ENCODE assay signal across 8 cellular contexts in genomic region chr18:10455726-10456453, GRCh38. TPM values are rescaled to one million over a fixed set of nuclear protein-coding genes. Genes with fewer than 3 reads are reported as not detected.
A peak's percentile ranks its signal among the peaks of the same experiment; 100 is the strongest.
DNase-seq lines count a peak whose midpoint lies in the region; ATAC-seq and TF ChIP-seq lines count a peak whose summit lies in the region.

No MANE protein-coding gene starts in this region.

- peak overlapping the region; percentile 93 for H3K27ac Mint-ChIP-seq in nephron progenitor cell
- H3K27ac Mint-ChIP-seq in effector memory CD8-positive, alpha-beta T cell, result no peak overlapping the region

- H3K4me3 ChIP-seq in A673 (ENCODE audit: low read depth, low read length, poor library complexity, severe bottlenecking) (peak overlapping the region; percentile 73), ectodermal cell (ENCODE audit: insufficient read depth, low read depth, low read length) (peak overlapping the region; percentile 76)

- POLR2A ChIA-PET in A673 (lab: Charles Lee; ENCODE audit: low non-redundant PET), result interaction anchor here (0.8 kb wide), 1 partner anchor 14 kb away, joined by 3 read pairs; no protein-coding TSS in a partner anchor

- H3K4me1 ChIP-seq in A673 (ENCODE audit: insufficient read depth, low read length, poor library complexity, severe bottlenecking), result peaks cover 45% of the 10 kb centered on the region
- H3K4me1 ChIP-seq in ectodermal cell (ENCODE audit: control insufficient read depth, insufficient read depth, low read length), result peaks cover 7% of the 10 kb centered on the region

- H3K4me3 Mint-ChIP-seq in nephron progenitor cell, result peak overlapping the region; percentile 93
- H3K4me3 Mint-ChIP-seq in effector memory CD8-positive, alpha-beta T cell, result no peak overlapping the region

- H3K27ac ChIP-seq in A673 (ENCODE audit: low read depth, low read length, poor library complexity, severe bottlenecking) (peak overlapping the region; percentile 99), ectodermal cell (ENCODE audit: insufficient read depth, low read depth, low read length, poor library complexity, severe bottlenecking) (no peak overlapping the region)

- H3K4me1 Mint-ChIP-seq in nephron progenitor cell, result peaks cover 65% of the 10 kb centered on the region
- no peaks in the 10 kb centered on the region for H3K4me1 Mint-ChIP-seq in effector memory CD8-positive, alpha-beta T cell (ENCODE audit: low read depth in 2 of 2)

- H3K36me3 ChIP-seq in A673 (ENCODE audit: insufficient read depth, low read length, poor library complexity, severe bottlenecking) (peaks cover 45% of the 10 kb centered on the region), ectodermal cell (ENCODE audit: control insufficient read depth, insufficient read depth, low read length) (no peaks in the 10 kb centered on the region)

- no peaks in the 10 kb centered on the region for H3K9me3 ChIP-seq in A673 (ENCODE audit: low read depth, low read length, poor library complexity, severe bottlenecking)
- H3K9me3 ChIP-seq in ectodermal cell (ENCODE audit: control insufficient read depth, low read length), result no peaks in the 10 kb centered on the region

- DNase-seq in A673 (ENCODE audit: low spot score) (no peak), NCI-H1417 treated with DMSO at 0.1 percent for 48 hours (lab: John Stamatoyannopoulos, UW) (peak; percentile 30), nephron progenitor cell (no peak), superior temporal gyrus (ENCODE audit: extremely low spot score) (no peak)
- no peak for DNase-seq in effector memory CD8-positive, alpha-beta T cell

- H3K27me3 ChIP-seq in A673 (replicated peaks; ENCODE audit: insufficient read depth, low read depth, low read length, poor library complexity), result no peaks in the 10 kb centered on the region
- H3K27me3 ChIP-seq in ectodermal cell (ENCODE audit: control insufficient read depth, insufficient read depth, low read length, poor library complexity, severe bottlenecking), result peaks cover 30% of the 10 kb centered on the region

- no peak for ATAC-seq in GM19324 (IDR thresholded peaks at IDR 0.05; ENCODE audit: low FRiP score, unreplicated experiment)
- no peak for ATAC-seq in HG02763 (IDR thresholded peaks at IDR 0.05; ENCODE audit: unreplicated experiment)
- no peak for ATAC-seq in effector memory CD8-positive, alpha-beta T cell (replicated peaks)

- CTCF ChIA-PET in A673 (lab: Charles Lee), result no interaction called here

- WGBS in ectodermal cell, 2 experiments, result 22 to 24% methylated on average over 16 of the region's 16 CpGs

- no peaks in the 10 kb centered on the region for H3K9me3 Mint-ChIP-seq in nephron progenitor cell
- H3K9me3 Mint-ChIP-seq in effector memory CD8-positive, alpha-beta T cell, result no peaks in the 10 kb centered on the region

- intact Hi-C loops in A673 (cut with micrococcal nuclease; ENCODE audit: unreplicated experiment), result loop anchor here (2.0 to 10.0 kb wide), 3 partner anchors 51 to 485 kb away; no protein-coding TSS in a partner anchor

- TF ChIP-seq CTCF in A673 (conservative IDR thresholded peaks at IDR 0.05; ENCODE audit: low read depth, low read length) (no peak), nephron progenitor cell (IDR thresholded peaks at IDR 0.05) (no peak)

- no peaks in the 10 kb centered on the region for H3K27me3 Mint-ChIP-seq in nephron progenitor cell (ENCODE audit: low read depth, poor library complexity)
- H3K27me3 Mint-ChIP-seq in effector memory CD8-positive, alpha-beta T cell, result peaks cover 55% of the 10 kb centered on the region in 2 donors

- BruUV-seq in A673 (replicated peaks; lab: Mats Ljungman, UMichigan), result no TSS peak

- no peaks in the 10 kb centered on the region for H3K36me3 Mint-ChIP-seq in nephron progenitor cell (ENCODE audit: low read depth)
- no peaks in the 10 kb centered on the region for H3K36me3 Mint-ChIP-seq in effector memory CD8-positive, alpha-beta T cell (ENCODE audit: insufficient read depth)

RNA-seq across cellular contexts. Expression of gene APCDD1, which starts 1.5 kb away (rescaled TPM):
- total RNA-seq in A673 (2021), result 333 and 355 TPM in 2 replicates
- polyA plus RNA-seq in ectodermal cell (2013, experiment 1 of 4), result 107 TPM
- polyA plus RNA-seq in ectodermal cell (2013, experiment 2 of 4), result 111 TPM
- 87.7 TPM for polyA plus RNA-seq in ectodermal cell (2013, experiment 3 of 4)
- polyA plus RNA-seq in ectodermal cell (2013, experiment 4 of 4), result 101 TPM
